In genomic region chr5:178370102-178370501, GRCh38 we compare ENCODE assay signal across 19 cellular contexts.
A peak's percentile ranks its signal among the peaks of the same experiment; 100 is the strongest.
DNase-seq lines count a peak whose midpoint lies in the region; ATAC-seq and TF ChIP-seq lines count a peak whose summit lies in the region.
"Had no signal": no experiment of that assay in that cellular context is flagged by ENCODE, and none has a peak within 500 bp of the region (broad histone marks: within the 10 kb centered on the region; RNA-seq: fewer than 3 reads in every experiment).

No MANE protein-coding gene starts in this region.

- no peaks in the 10 kb centered on the region for H3K9me3 ChIP-seq in right cardiac atrium (ENCODE audit: control insufficient read depth, low read length)

- H3K36me3 Mint-ChIP-seq in endothelial cell (ENCODE audit: low read depth, unreplicated experiment) (peaks cover 33% of the 10 kb centered on the region), nephron (ENCODE audit: low read depth) (peaks cover 18% of the 10 kb centered on the region)
- H3K36me3 Mint-ChIP-seq in activated CD8-positive, alpha-beta T cell treated with anti-CD3 and anti-CD28 coated beads for 36 hours (ENCODE audit: low read depth), result no peaks in the 10 kb centered on the region
- H3K36me3 Mint-ChIP-seq: CD4-positive, CD25-positive, alpha-beta regulatory T cell; CD8-positive, alpha-beta T cell had no signal

- peaks cover 16% of the 10 kb centered on the region for H3K9me3 Mint-ChIP-seq in endothelial cell (ENCODE audit: unreplicated experiment)
- H3K9me3 Mint-ChIP-seq in nephron, result peaks cover 5% of the 10 kb centered on the region
- H3K9me3 Mint-ChIP-seq in activated CD8-positive, alpha-beta T cell treated with anti-CD3 and anti-CD28 coated beads for 36 hours, result no peaks in the 10 kb centered on the region
- H3K9me3 Mint-ChIP-seq: CD8-positive, alpha-beta T cell had no signal

- peak overlapping the region; percentile 60 for H3K4me3 Mint-ChIP-seq in endothelial cell (ENCODE audit: unreplicated experiment)
- no peak overlapping the region for H3K4me3 Mint-ChIP-seq in nephron
- no peak overlapping the region for H3K4me3 Mint-ChIP-seq in activated CD8-positive, alpha-beta T cell treated with anti-CD3 and anti-CD28 coated beads for 36 hours
- H3K4me3 Mint-ChIP-seq: B cell; CD4-positive, CD25-positive, alpha-beta regulatory T cell; CD8-positive, alpha-beta T cell had no signal

- peaks cover 37% of the 10 kb centered on the region for H3K4me1 Mint-ChIP-seq in endothelial cell (ENCODE audit: unreplicated experiment)
- H3K4me1 Mint-ChIP-seq in nephron, result peaks cover 57% of the 10 kb centered on the region
- no peaks in the 10 kb centered on the region for H3K4me1 Mint-ChIP-seq in activated CD8-positive, alpha-beta T cell treated with anti-CD3 and anti-CD28 coated beads for 36 hours (ENCODE audit: low read depth)
- H3K4me1 Mint-ChIP-seq: B cell; CD4-positive, CD25-positive, alpha-beta regulatory T cell had no signal

- 76% methylated on average over 4 of the region's 4 CpGs for WGBS in right cardiac atrium

- CTCF ChIA-PET in activated CD8-positive, alpha-beta T cell treated with anti-CD3 and anti-CD28 coated beads for 36 hours (lab: Charles Lee), result no interaction called here

- H3K27ac Mint-ChIP-seq in endothelial cell (ENCODE audit: unreplicated experiment), result peak overlapping the region; percentile 78
- H3K27ac Mint-ChIP-seq in nephron, result peak overlapping the region in 2 of 3 experiments; percentile 18 to 57
- no peak overlapping the region for H3K27ac Mint-ChIP-seq in activated CD8-positive, alpha-beta T cell treated with anti-CD3 and anti-CD28 coated beads for 36 hours
- H3K27ac Mint-ChIP-seq: B cell; CD4-positive, CD25-positive, alpha-beta regulatory T cell; CD8-positive, alpha-beta T cell had no signal

- no peaks in the 10 kb centered on the region for H3K4me1 ChIP-seq in right cardiac atrium (ENCODE audit: control insufficient read depth, insufficient read depth, low read length)
- H3K4me1 ChIP-seq: Caco-2 had no signal

- DNase-seq in right cardiac atrium, result peak in 1 of 3 donors; percentile 16
- DNase-seq in left cardiac atrium, result no peak
- DNase-seq in endothelial cell (ENCODE audit: low spot score), result no peak
- no peak for DNase-seq in KBM-7
- DNase-seq in HCEC 1CT, result no peak
- DNase-seq in activated CD8-positive, alpha-beta T cell treated with anti-CD3 and anti-CD28 coated beads for 36 hours, result no peak
- DNase-seq: Caco-2; CD4-positive, CD25-positive, alpha-beta regulatory T cell; CD8-positive, alpha-beta T cell; DMS153; DND-41; GM23248; H7 had no signal

- POLR2A ChIA-PET in activated CD8-positive, alpha-beta T cell treated with anti-CD3 and anti-CD28 coated beads for 36 hours (lab: Charles Lee), result no interaction called here

- TF ChIP-seq CTCF in endothelial cell (IDR thresholded peaks at IDR 0.05; ENCODE audit: unreplicated experiment) (no peak), nephron (IDR thresholded peaks at IDR 0.05; ENCODE audit: unreplicated experiment in 3 of 3) (no peak)
- TF ChIP-seq CTCF in activated CD8-positive, alpha-beta T cell treated with anti-CD3 and anti-CD28 coated beads for 36 hours (IDR thresholded peaks at IDR 0.05), result no peak

- peak; percentile 38 to 78 for ATAC-seq in right cardiac atrium
- ATAC-seq in left cardiac atrium, result no peak
- no peak for ATAC-seq in activated CD8-positive, alpha-beta T cell treated with anti-CD3 and anti-CD28 coated beads for 36 hours
- ATAC-seq: CD8-positive, alpha-beta T cell; HCT116 had no signal

- H3K27me3 ChIP-seq in right cardiac atrium (ENCODE audit: control insufficient read depth, insufficient read depth), result no peaks in the 10 kb centered on the region
- H3K27me3 ChIP-seq: BLaER1 had no signal

- no peak overlapping the region for H3K27ac ChIP-seq in right cardiac atrium (ENCODE audit: low read length)
- H3K27ac ChIP-seq: 22Rv1, BLaER1, C4-2B, GM23248 had no signal

- H3K27me3 Mint-ChIP-seq in endothelial cell (ENCODE audit: unreplicated experiment), result peaks cover 25% of the 10 kb centered on the region
- peaks cover 19% of the 10 kb centered on the region for H3K27me3 Mint-ChIP-seq in nephron (ENCODE audit: low read depth)
- H3K27me3 Mint-ChIP-seq in activated CD8-positive, alpha-beta T cell treated with anti-CD3 and anti-CD28 coated beads for 36 hours, result no peaks in the 10 kb centered on the region

- in situ Hi-C loops in KBM-7 (cut with MboI; ENCODE audit: low pct_unique_long_range_greater_than_20kb, low sequenced_read_pairs), result no loop called here

- intact Hi-C loops in right cardiac atrium (cut with DNase I) (no loop called here), left cardiac atrium (cut with DNase I) (no loop called here)
- intact Hi-C loops in activated CD8-positive, alpha-beta T cell treated with anti-CD3 and anti-CD28 coated beads for 36 hours (cut with micrococcal nuclease), result no loop called here

- no peak overlapping the region for H3K4me3 ChIP-seq in right cardiac atrium (ENCODE audit: low read length)
- H3K4me3 ChIP-seq: BLaER1, GM23248 had no signal

Comparison
In these comparisons a context has a peak if more than half of its experiments do, and no peak if none do; other contexts are left out.
1. ATAC-seq: peak in right cardiac atrium (2 of 2); none in left cardiac atrium (0 of 2) and activated CD8-positive, alpha-beta T cell treated with anti-CD3 and anti-CD28 coated beads for 36 hours (single experiment).